ENCODE assay signal across 9 cellular contexts in genomic region chr19:16074488-16075365, GRCh38. TPM values are rescaled to one million over a fixed set of nuclear protein-coding genes. Genes with fewer than 3 reads are reported as not detected.
A peak's percentile ranks its signal among the peaks of the same experiment; 100 is the strongest.
DNase-seq lines count a peak whose midpoint lies in the region; TF ChIP-seq lines count a peak whose summit lies in the region.
"Had no signal": no experiment of that assay in that cellular context is flagged by ENCODE, and none has a peak within 500 bp of the region (broad histone marks: within the 10 kb centered on the region; RNA-seq: fewer than 3 reads in every experiment).

No MANE protein-coding gene starts in this region.

- DNase-seq in activated T-cell treated with anti-CD3 and anti-CD28 coated beads, Interleukin-2, amount 50 U/mL, for 1 hour, result peak; percentile 20
- DNase-seq in activated T-cell treated with anti-CD3 and anti-CD28 coated beads for 4 hours (no peak), adipocyte (ENCODE audit: low read depth) (no peak), mesothelial cell of epicardium (ENCODE audit: low spot score in 2 of 2, unreplicated experiment in 2 of 2) (no peak), tibial nerve (ENCODE audit: low spot score in 2 of 2) (no peak), NCI-H2081 (lab: John Stamatoyannopoulos, UW) (no peak), middle frontal gyrus (ENCODE audit: extremely low spot score, low spot score) (no peak)
- no peak for DNase-seq in stimulated activated naive CD4-positive, alpha-beta T cell treated with Interleukin-2 at 50 U/mL for 16 hours (lab: John Stamatoyannopoulos, UW)
- DNase-seq: stimulated activated CD4-positive, alpha-beta T cell treated with anti-CD3 and anti-CD28 coated beads, Interleukin-1b, Interleukin-23, amount 100 ng/mL, for 48 hours had no signal

- H3K4me3 ChIP-seq in adipocyte (ENCODE audit: low read length) (no peak overlapping the region), tibial nerve (no peak overlapping the region)

- WGBS in tibial nerve, 2 donors, result 92 to 96% methylated on average over 10 of the region's 10 CpGs

- peaks cover 29% of the 10 kb centered on the region for H3K4me1 Mint-ChIP-seq in mesothelial cell of epicardium

- H3K9ac ChIP-seq in adipocyte (ENCODE audit: low read length), result peak overlapping the region; percentile 99

- H3K4me1 ChIP-seq in adipocyte (ENCODE audit: control insufficient read depth, insufficient read depth, low read length) (peaks cover 34% of the 10 kb centered on the region), tibial nerve (peaks cover 0 to 34% (median 27%) of the 10 kb centered on the region in 4 donors)

- H3K9me3 ChIP-seq in adipocyte (ENCODE audit: control insufficient read depth, low read length), result no peaks in the 10 kb centered on the region
- H3K9me3 ChIP-seq in tibial nerve, result no peaks in the 10 kb centered on the region

- H3K27ac Mint-ChIP-seq in mesothelial cell of epicardium, result peak overlapping the region; percentile 95

- no peaks in the 10 kb centered on the region for H3K27me3 Mint-ChIP-seq in mesothelial cell of epicardium (ENCODE audit: low read depth)

- TF ChIP-seq CTCF in mesothelial cell of epicardium (IDR thresholded peaks at IDR 0.05; ENCODE audit: unreplicated experiment) (no peak), tibial nerve (IDR thresholded peaks at IDR 0.05) (no peak)

- peak overlapping the region; percentile 88 for H3K4me3 Mint-ChIP-seq in mesothelial cell of epicardium

- no peaks in the 10 kb centered on the region for H3K27me3 ChIP-seq in adipocyte (replicated peaks; ENCODE audit: control insufficient read depth, insufficient read depth, low read length)
- no peaks in the 10 kb centered on the region for H3K27me3 ChIP-seq in tibial nerve

- H3K9me3 Mint-ChIP-seq in mesothelial cell of epicardium, result no peaks in the 10 kb centered on the region

- H3K36me3 ChIP-seq in adipocyte (ENCODE audit: control insufficient read depth, insufficient read depth, low read length, severe bottlenecking) (peaks cover 15% of the 10 kb centered on the region), tibial nerve (no peaks in the 10 kb centered on the region)

- no peak for TF ChIP-seq POLR2A in tibial nerve (IDR thresholded peaks at IDR 0.05)

- no peak for TF ChIP-seq EP300 in tibial nerve (IDR thresholded peaks at IDR 0.05)

- peak overlapping the region; percentile 98 to 100 (median 100) for H3K27ac ChIP-seq in tibial nerve

- no peaks in the 10 kb centered on the region for H3K36me3 Mint-ChIP-seq in mesothelial cell of epicardium

RNA-seq across cellular contexts. Expression of gene TPM4, which starts 1.6 kb away (rescaled TPM):
- total RNA-seq in mesothelial cell of epicardium (561 to 582 TPM (median 564 TPM) in 3 replicates), tibial nerve (100 to 1,000 TPM; 471 to 530 (median 493) TPM)

RNA-seq across cellular contexts. Expression of gene RAB8A, which starts 37.0 kb away (rescaled TPM):
- total RNA-seq in mesothelial cell of epicardium (65.6 to 70.3 TPM (median 69.4 TPM) in 3 replicates), tibial nerve (10 to 100 TPM; 27.3 to 42.9 (median 36.3) TPM)
